11 cellular contexts compared by ENCODE assay signal in the genomic region with DNA sequence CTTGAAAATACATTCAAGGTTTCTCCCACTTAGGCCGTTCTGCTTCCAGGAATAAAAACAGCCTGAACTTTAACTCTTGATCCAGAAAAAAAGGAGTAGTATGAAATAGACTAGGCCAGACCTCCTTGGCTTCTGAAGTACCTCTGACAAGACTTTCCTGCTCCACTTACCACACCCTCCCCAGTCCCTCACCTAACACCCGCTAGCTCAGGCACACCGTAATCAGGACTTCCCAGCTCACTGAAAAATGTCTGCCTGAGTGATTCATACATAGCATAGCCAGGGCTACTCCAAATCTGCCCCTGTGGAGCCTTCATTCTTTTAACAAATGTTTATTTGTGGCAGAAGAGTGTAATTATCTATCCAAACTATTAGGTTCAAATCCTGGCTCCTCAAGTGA. TPM values are rescaled to one million over a fixed set of nuclear protein-coding genes. Genes with fewer than 3 reads are reported as not detected.
DNase-seq lines count a peak whose midpoint lies in the region; ATAC-seq lines count a peak whose summit lies in the region.
"Had no signal": no experiment of that assay in that cellular context is flagged by ENCODE, and none has a peak within 500 bp of the region (broad histone marks: within the 10 kb centered on the region; RNA-seq: fewer than 3 reads in every experiment).

No MANE protein-coding gene starts in this region.

- H3K27ac Mint-ChIP-seq in T-helper 1 cell treated with Interleukin-12 subunit alpha and Interleukin-12 subunit beta and Interleukin-4 antibody, amounts not matched to agents 30 μg/mL and 1 μg/mL, for 36 hours = peak overlapping the region; percentile 69

- peak overlapping the region; percentile 9 for H3K4me3 Mint-ChIP-seq in T-helper 1 cell treated with Interleukin-12 subunit alpha and Interleukin-12 subunit beta and Interleukin-4 antibody, amounts not matched to agents 30 μg/mL and 1 μg/mL, for 36 hours

- peaks cover 59% of the 10 kb centered on the region for H3K4me1 Mint-ChIP-seq in T-helper 1 cell treated with Interleukin-12 subunit alpha and Interleukin-12 subunit beta and Interleukin-4 antibody, amounts not matched to agents 30 μg/mL and 1 μg/mL, for 36 hours (ENCODE audit: low read depth)

- H3K27me3 Mint-ChIP-seq in T-helper 1 cell treated with Interleukin-12 subunit alpha and Interleukin-12 subunit beta and Interleukin-4 antibody, amounts not matched to agents 30 μg/mL and 1 μg/mL, for 36 hours (ENCODE audit: low read depth) = no peaks in the 10 kb centered on the region

- peaks cover 13% of the 10 kb centered on the region for H3K9me3 Mint-ChIP-seq in T-helper 1 cell treated with Interleukin-12 subunit alpha and Interleukin-12 subunit beta and Interleukin-4 antibody, amounts not matched to agents 30 μg/mL and 1 μg/mL, for 36 hours

- H3K36me3 Mint-ChIP-seq in T-helper 1 cell treated with Interleukin-12 subunit alpha and Interleukin-12 subunit beta and Interleukin-4 antibody, amounts not matched to agents 30 μg/mL and 1 μg/mL, for 36 hours (ENCODE audit: low read depth) = peaks cover 11% of the 10 kb centered on the region

- DNase-seq in Daoy (ENCODE audit: low read depth) (peak; percentile 70), glomerular visceral epithelial cell (ENCODE audit: extremely low spot score) (peak; percentile 23), hypothalamus (lab: John Stamatoyannopoulos, UW) (no peak), GM19240 (ENCODE audit: insufficient read length, low spot score) (no peak)
- DNase-seq in NK-92 treated with Interleukin-12 subunit alpha and Interleukin-12 subunit beta, amount 100 ng/mL, for 24 hours (lab: John Stamatoyannopoulos, UW) = no peak
- DNase-seq: head of caudate nucleus had no signal

- ATAC-seq in GM19463 (IDR thresholded peaks at IDR 0.05; ENCODE audit: unreplicated experiment) (peak; percentile 37), HG02678 (IDR thresholded peaks at IDR 0.05; ENCODE audit: unreplicated experiment) (no peak)

RNA-seq across cellular contexts. Expression of a gene that starts 30.3 kb away (rescaled TPM):
- 74.2 and 77.6 TPM in 2 replicates for total RNA-seq in Daoy (2014; rRNA removed; shearing (Covaris generic))
- total RNA-seq: G401, OCI-LY7 had no signal

Comparison
In these comparisons a context has a peak if more than half of its experiments do, and no peak if none do; other contexts are left out.
1. DNase-seq: peak in Daoy (single experiment) and glomerular visceral epithelial cell (single experiment); none in hypothalamus (0 of 51), NK-92 treated with Interleukin-12 subunit alpha and Interleukin-12 subunit beta, amount 100 ng/mL, for 24 hours (single experiment) and GM19240 (single experiment).